Comparison of ENCODE assay signal across 8 cellular contexts in the genomic region with DNA sequence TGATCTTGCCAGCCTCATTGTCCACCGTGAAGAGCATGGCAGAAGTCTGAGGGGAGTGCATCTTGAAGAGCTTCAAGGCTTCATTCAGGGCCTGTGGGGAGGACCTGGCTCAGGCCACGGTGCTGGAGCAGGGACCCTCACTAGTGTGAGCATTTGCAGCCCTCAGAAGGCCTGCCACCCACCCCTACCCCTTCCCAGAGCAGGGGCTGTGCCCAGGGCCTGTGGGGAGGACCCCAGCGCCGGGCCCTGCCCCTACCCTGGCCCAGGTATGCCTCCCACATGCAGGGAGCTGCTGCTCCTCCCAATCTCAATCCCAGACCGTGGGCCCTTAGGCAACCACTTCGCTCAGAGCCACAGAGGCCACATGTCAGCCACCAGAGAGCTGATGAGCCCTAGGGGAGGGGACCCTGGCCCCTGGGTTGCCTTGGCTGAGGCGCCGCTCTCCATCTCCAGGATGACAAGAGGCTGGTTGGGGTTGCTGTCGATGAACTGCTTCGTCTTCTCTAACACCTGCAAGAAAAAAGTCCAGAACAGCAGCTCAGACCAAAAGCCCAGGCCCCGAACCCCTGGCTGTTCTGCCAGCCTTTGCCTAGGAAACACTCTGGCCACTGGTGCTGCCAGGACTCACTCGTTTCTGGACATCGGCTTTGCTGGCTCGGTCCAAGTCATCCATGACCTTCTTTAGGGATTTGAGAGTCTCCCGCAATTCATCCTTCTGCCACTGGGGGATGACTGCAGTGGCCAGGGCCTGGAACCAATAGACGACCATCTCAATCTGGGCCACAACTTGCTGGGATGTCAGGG. TPM values are rescaled to one million over a fixed set of nuclear protein-coding genes. Genes with fewer than 3 reads are reported as not detected.
DNase-seq lines count a peak whose midpoint lies in the region; ATAC-seq, FAIRE-seq and TF ChIP-seq lines count a peak whose summit lies in the region.

No MANE protein-coding gene starts in this region.

- no peak for FAIRE-seq in H54 (lab: Jason Lieb, UNC)

- H3K27me3 ChIP-seq in sigmoid colon (no peaks in the 10 kb centered on the region), vagina (no peaks in the 10 kb centered on the region)

- no peak for TF ChIP-seq POLR2A in H54 (IDR thresholded peaks at IDR 0.05; ENCODE audit: low read depth, low read length)
- no peak for TF ChIP-seq POLR2A in erythroblast (IDR thresholded peaks at IDR 0.05; ENCODE audit: low read length)
- TF ChIP-seq POLR2A in sigmoid colon (IDR thresholded peaks at IDR 0.05): no peak
- TF ChIP-seq POLR2A in vagina (IDR thresholded peaks at IDR 0.05): no peak

- TF ChIP-seq CTCF in VCaP (conservative IDR thresholded peaks at IDR 0.05): peak; percentile 68
- peak in 3 of 4 experiments; percentile 12 to 29 (median 18) for TF ChIP-seq CTCF in sigmoid colon (IDR thresholded peaks at IDR 0.05)
- TF ChIP-seq CTCF in vagina (IDR thresholded peaks at IDR 0.05): peak in 1 of 3 experiments; percentile 27

- TF ChIP-seq EP300 in sigmoid colon (IDR thresholded peaks at IDR 0.05): no peak

- H3K36me3 ChIP-seq in sigmoid colon (peaks cover 41 to 65% (median 62%) of the 10 kb centered on the region in 4 donors), vagina (peaks cover 0 to 55% of the 10 kb centered on the region in 2 donors)

- H3K4me1 ChIP-seq in sigmoid colon (peaks cover 0 to 29% (median 22%) of the 10 kb centered on the region in 4 donors), vagina (peaks cover 24% of the 10 kb centered on the region)

- no peak for ATAC-seq in HG03439 (IDR thresholded peaks at IDR 0.05; ENCODE audit: unreplicated experiment)

- intact Hi-C loops in sigmoid colon (cut with DNase I) (loop anchor here (10.0 kb wide), 1 partner anchor 89 kb away; no protein-coding TSS in a partner anchor), vagina (cut with DNase I) (no loop called here)

- no peak overlapping the region for H3K4me3 ChIP-seq in sigmoid colon
- H3K4me3 ChIP-seq in vagina: no peak overlapping the region

- WGBS in sigmoid colon, 2 donors: 83 to 88% methylated on average over 16 of the region's 16 CpGs

- H3K27ac ChIP-seq in VCaP (no peak overlapping the region; the same call in 1 of the 2 replicates), sigmoid colon (peak overlapping the region in 1 of 4 donors; percentile 0), vagina (no peak overlapping the region)

- peak; percentile 48 for DNase-seq in CD1c-positive myeloid dendritic cell (ENCODE audit: extremely low spot score)
- DNase-seq in H54 (ENCODE audit: insufficient read length, low spot score): peak; percentile 40
- DNase-seq in erythroblast (lab: John Stamatoyannopoulos, UW): peak; percentile 53 to 65
- no peak for DNase-seq in sigmoid colon
- no peak for DNase-seq in NCI-H748 treated with DMSO at 0.1 percent for 48 hours (lab: John Stamatoyannopoulos, UW)
- no peak for DNase-seq in vagina (ENCODE audit: extremely low spot score in 2 of 2)

- no peaks in the 10 kb centered on the region for H3K9me3 ChIP-seq in sigmoid colon
- no peaks in the 10 kb centered on the region for H3K9me3 ChIP-seq in vagina

RNA-seq across cellular contexts. Expression of a gene that starts 1.8 kb away (rescaled TPM):
- total RNA-seq in sigmoid colon (10 to 100 TPM; 13.5 to 24.7 (median 14.1) TPM), vagina (19.2 TPM)
- polyA plus RNA-seq in sigmoid colon: 10 to 100 TPM in 1 of 3 donors, 1 to 10 TPM in 2; 5.4 to 12.4 (median 5.8) TPM

RNA-seq across cellular contexts. Expression of a gene that starts 35.8 kb away (rescaled TPM):
- total RNA-seq in sigmoid colon (10 to 100 TPM; 58.1 to 80.0 (median 61.9) TPM), vagina (54.3 TPM)
- polyA plus RNA-seq in sigmoid colon: 10 to 100 TPM; 19.8 to 45.8 (median 21.5) TPM

RNA-seq across cellular contexts. Expression of a gene that starts 45.5 kb away (rescaled TPM):
- total RNA-seq in sigmoid colon: 10 to 100 TPM; 16.6 to 27.1 (median 24.6) TPM
- polyA plus RNA-seq in sigmoid colon: 10 to 100 TPM; 21.7 to 34.2 (median 23.4) TPM
- total RNA-seq in vagina: 47.6 TPM

Comparison
In these comparisons a context has a peak if more than half of its experiments do, and no peak if none do; other contexts are left out.
1. DNase-seq: peak in CD1c-positive myeloid dendritic cell (single experiment), H54 (single experiment) and erythroblast (2 of 2); none in sigmoid colon (single experiment), NCI-H748 treated with DMSO at 0.1 percent for 48 hours (single experiment) and vagina (0 of 2).